16 cellular contexts compared by ENCODE assay signal in the genomic region with DNA sequence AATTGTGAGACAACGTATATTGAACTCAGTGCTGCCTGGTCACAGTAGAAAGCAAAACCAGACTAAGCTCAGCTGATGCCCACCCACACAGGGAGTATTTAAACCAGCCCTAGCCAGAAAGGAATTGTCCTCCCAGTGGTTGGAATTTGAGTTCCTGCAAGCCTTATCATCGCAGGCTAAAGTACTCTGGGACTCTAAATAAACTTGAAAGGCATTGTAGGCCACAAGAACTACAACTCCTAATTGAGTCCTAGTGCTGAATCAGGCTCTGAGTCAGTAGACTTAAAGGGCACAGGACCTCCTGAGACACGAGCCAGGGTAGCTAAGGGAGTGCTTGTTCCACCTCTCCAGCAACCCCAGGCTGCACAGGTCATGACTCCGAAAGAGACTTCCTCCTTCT.
A peak's percentile ranks its signal among the peaks of the same experiment; 100 is the strongest.
DNase-seq lines count a peak whose midpoint lies in the region; FAIRE-seq and TF ChIP-seq lines count a peak whose summit lies in the region.
"Had no signal": no experiment of that assay in that cellular context is flagged by ENCODE, and none has a peak within 500 bp of the region (broad histone marks: within the 10 kb centered on the region; RNA-seq: fewer than 3 reads in every experiment).

No MANE protein-coding gene starts in this region.

- in situ Hi-C loops in brain microvascular endothelial cell (cut with HindIII; ENCODE audit: low pct_ligation_motif_present, low sequenced_read_pairs): no loop called here

- H3K27ac ChIP-seq in AG04450 (ENCODE audit: low read depth, low read length) (no peak overlapping the region), brain microvascular endothelial cell (no peak overlapping the region)
- H3K27ac ChIP-seq: adrenal gland, left ventricle myocardium inferior had no signal

- H3K27me3 ChIP-seq in AG04450 (ENCODE audit: control insufficient read depth, insufficient read depth, low read length): no peaks in the 10 kb centered on the region
- no peaks in the 10 kb centered on the region for H3K27me3 ChIP-seq in brain microvascular endothelial cell (replicated peaks)
- no peaks in the 10 kb centered on the region for H3K27me3 ChIP-seq in kidney epithelial cell (ENCODE audit: control insufficient read depth, insufficient read depth, low read length)
- H3K27me3 ChIP-seq: adrenal gland had no signal

- no peaks in the 10 kb centered on the region for H3K36me3 ChIP-seq in brain microvascular endothelial cell (replicated peaks)
- no peaks in the 10 kb centered on the region for H3K36me3 ChIP-seq in kidney epithelial cell (ENCODE audit: control insufficient read depth, insufficient read depth, low read length)
- H3K36me3 ChIP-seq: adrenal gland, left ventricle myocardium inferior had no signal

- DNase-seq in AG04450 (ENCODE audit: low read depth, low spot score) (peak; percentile 4), HS-27A (ENCODE audit: low read depth) (peak; percentile 17), brain microvascular endothelial cell (peak; percentile 68), kidney epithelial cell (ENCODE audit: low read depth) (peak; percentile 79), inferior parietal cortex (ENCODE audit: extremely low spot score) (no peak), GM19239 (ENCODE audit: insufficient read length, low spot score) (no peak), AG20443 (ENCODE audit: low spot score) (no peak)
- DNase-seq in stimulated activated CD4-positive, alpha-beta T cell treated with anti-CD3 and anti-CD28 coated beads, Interleukin-2, amount 100 ng/mL, for 48 hours: no peak
- DNase-seq: activated CD4-positive, alpha-beta T cell treated with anti-CD3 and anti-CD28 coated beads for 48 hours; activated T-cell treated with anti-CD3 and anti-CD28 coated beads, Interleukin-2, amount 50 U/mL, for 4 hours; adrenal gland; effector CD4-positive, alpha-beta T cell; H7; left ventricle myocardium inferior; NCI-H1092 had no signal

- FAIRE-seq in GM19239 (lab: Jason Lieb, UNC): no peak
- FAIRE-seq: GM12878 had no signal

- H3K9me3 ChIP-seq in AG04450 (ENCODE audit: control insufficient read depth, insufficient read depth, low read length): no peaks in the 10 kb centered on the region
- H3K9me3 ChIP-seq: adrenal gland had no signal

- CTCF ChIA-PET in AG04450 (lab: Charles Lee): no interaction called here

- TF ChIP-seq CTCF in AG04450 (IDR thresholded peaks at IDR 0.05; ENCODE audit: low read depth, low read length) (peak; percentile 46), brain microvascular endothelial cell (IDR thresholded peaks at IDR 0.05; ENCODE audit: low read depth, low read length, missing control alignments) (peak; percentile 68), kidney epithelial cell (IDR thresholded peaks at IDR 0.05; ENCODE audit: insufficient read depth, low read length, poor library complexity, severe bottlenecking) (peak; percentile 41)

- H3K4me3 ChIP-seq in AG04450 (ENCODE audit: low read depth, low read length): no peak overlapping the region
- H3K4me3 ChIP-seq in brain microvascular endothelial cell (ENCODE audit: low read depth, low read length): no peak overlapping the region
- no peak overlapping the region for H3K4me3 ChIP-seq in kidney epithelial cell (ENCODE audit: low read depth, low read length)
- H3K4me3 ChIP-seq: adrenal gland, GM12878, left ventricle myocardium inferior had no signal

- POLR2A ChIA-PET in AG04450 (lab: Yijun Ruan, JAX): no interaction called here

Comparison
In these comparisons a context has a peak if more than half of its experiments do, and no peak if none do; other contexts are left out.
1. DNase-seq: peak in AG04450 (single experiment), HS-27A (single experiment), brain microvascular endothelial cell (single experiment) and kidney epithelial cell (single experiment); none in inferior parietal cortex (single experiment), GM19239 (single experiment), stimulated activated CD4-positive, alpha-beta T cell treated with anti-CD3 and anti-CD28 coated beads, Interleukin-2, amount 100 ng/mL, for 48 hours (0 of 2) and AG20443 (single experiment).
2. Peak in every context shown above with its lines, with median percentiles within 50 percentile points of each other: CTCF ChIP-seq.